In genomic region chr21:40783404-40783803, GRCh38 we compare ENCODE assay signal across 4 cellular contexts.
A peak's percentile ranks its signal among the peaks of the same experiment; 100 is the strongest.
TF ChIP-seq lines count a peak whose summit lies in the region.

No MANE protein-coding gene starts in this region.

TF ChIP-seq in HepG2, 621 proteins besides CTCF, POLR2A, EP300 and RAD21 (continues in another document):
- TF ChIP-seq ZNF224 (CRISPR knock-in tag; IDR thresholded peaks at IDR 0.05) (no peak), ARID4A (CRISPR knock-in tag; IDR thresholded peaks at IDR 0.05; ENCODE audit: borderline replicate concordance) (no peak), ELF3 (CRISPR knock-in tag; IDR thresholded peaks at IDR 0.05) (no peak), ELF4 (CRISPR knock-in tag; IDR thresholded peaks at IDR 0.05; ENCODE audit: borderline replicate concordance) (no peak), ZNF747 (CRISPR knock-in tag; IDR thresholded peaks at IDR 0.05; ENCODE audit: borderline replicate concordance) (no peak), DMAP1 (CRISPR knock-in tag; IDR thresholded peaks at IDR 0.05) (no peak), ADNP (CRISPR knock-in tag; IDR thresholded peaks at IDR 0.05) (no peak), ZNF234 (CRISPR knock-in tag; conservative IDR thresholded peaks at IDR 0.05) (no peak), ZNF280B (CRISPR knock-in tag; IDR thresholded peaks at IDR 0.05; ENCODE audit: borderline replicate concordance) (no peak)

TF ChIP-seq in IMR-90, 13 proteins besides CTCF, POLR2A, EP300 and RAD21:
- TF ChIP-seq MAFK (IDR thresholded peaks at IDR 0.05; ENCODE audit: low read depth, low read length) (no peak), MXI1 (IDR thresholded peaks at IDR 0.05; ENCODE audit: borderline replicate concordance, low read depth, low read length) (no peak), FOS (IDR thresholded peaks at IDR 0.05; ENCODE audit: low read depth, low read length) (no peak), NFE2L2 (IDR thresholded peaks at IDR 0.05; ENCODE audit: low read depth, low read length) (no peak), BHLHE40 (IDR thresholded peaks at IDR 0.05; ENCODE audit: low read depth, low read length) (no peak)

TF ChIP-seq in K562, 482 proteins besides CTCF, POLR2A, EP300 and RAD21 (continues in another document):
- peak; percentile 40; the same call in 1 of the 2 replicates for TF ChIP-seq RAD51 (IDR thresholded peaks at IDR 0.05; ENCODE audit: borderline replicate concordance, low read depth)
- no peak for TF ChIP-seq AFF1 (IDR thresholded peaks at IDR 0.05; ENCODE audit: low read depth in 1 of 2, partially characterized antibody in 2 of 2)
- no peak for TF ChIP-seq ZNF445 (CRISPR knock-in tag; IDR thresholded peaks at IDR 0.05; ENCODE audit: low read depth)
- TF ChIP-seq ZNF584 (CRISPR knock-in tag; IDR thresholded peaks at IDR 0.05; ENCODE audit: low read depth): no peak
- TF ChIP-seq ZBTB26 (CRISPR knock-in tag; IDR thresholded peaks at IDR 0.05): no peak
- TF ChIP-seq TFE3 (CRISPR knock-in tag; IDR thresholded peaks at IDR 0.05): peak; percentile 90
- TF ChIP-seq PTRF (tag; IDR thresholded peaks at IDR 0.05): no peak
- TF ChIP-seq REST (CRISPR knock-in tag; IDR thresholded peaks at IDR 0.05; ENCODE audit: low read depth): no peak
- TF ChIP-seq ZNF830 (CRISPR knock-in tag; IDR thresholded peaks at IDR 0.05): no peak
- no peak for TF ChIP-seq RBM39 (optimal IDR thresholded peaks at IDR 0.05; ENCODE audit: low read depth, low read length)
- TF ChIP-seq ZNF146 (CRISPR knock-in tag; IDR thresholded peaks at IDR 0.05; ENCODE audit: unreplicated experiment): no peak

TF ChIP-seq in H1, 55 proteins besides CTCF, POLR2A, EP300 and RAD21:
- TF ChIP-seq YY1 (IDR thresholded peaks at IDR 0.05; ENCODE audit: low read depth, low read length) (no peak), SP2 (IDR thresholded peaks at IDR 0.05; ENCODE audit: low read length) (no peak), RFX5 (IDR thresholded peaks at IDR 0.05; ENCODE audit: borderline replicate concordance, low read depth, low read length) (no peak), CEBPB (IDR thresholded peaks at IDR 0.05; ENCODE audit: low read depth, low read length) (no peak), TEAD4 (IDR thresholded peaks at IDR 0.05; ENCODE audit: low read depth, low read length) (no peak), SP4 (IDR thresholded peaks at IDR 0.05; ENCODE audit: low read length) (no peak), MAFK (IDR thresholded peaks at IDR 0.05; ENCODE audit: low read depth, low read length) (no peak), MAX (IDR thresholded peaks at IDR 0.05) (no peak), CREB1 (IDR thresholded peaks at IDR 0.05) (no peak), SIX5 (IDR thresholded peaks at IDR 0.05; ENCODE audit: low read depth, low read length) (no peak), BRCA1 (IDR thresholded peaks at IDR 0.05; ENCODE audit: low read depth, low read length) (no peak), CBX5 (IDR thresholded peaks at IDR 0.05; ENCODE audit: low read depth, low read length) (no peak), RBBP5 (IDR thresholded peaks at IDR 0.05; ENCODE audit: borderline replicate concordance, low read depth, low read length) (no peak), TCF12 (IDR thresholded peaks at IDR 0.05; ENCODE audit: low read depth, low read length) (no peak), TAF7 (optimal IDR thresholded peaks at IDR 0.05; ENCODE audit: borderline replicate concordance, low read depth, low read length) (no peak)
TF ChIP-seq in H1: peak in this region for 0.
